Comparison of ENCODE assay signal across 27 cellular contexts in the genomic region with DNA sequence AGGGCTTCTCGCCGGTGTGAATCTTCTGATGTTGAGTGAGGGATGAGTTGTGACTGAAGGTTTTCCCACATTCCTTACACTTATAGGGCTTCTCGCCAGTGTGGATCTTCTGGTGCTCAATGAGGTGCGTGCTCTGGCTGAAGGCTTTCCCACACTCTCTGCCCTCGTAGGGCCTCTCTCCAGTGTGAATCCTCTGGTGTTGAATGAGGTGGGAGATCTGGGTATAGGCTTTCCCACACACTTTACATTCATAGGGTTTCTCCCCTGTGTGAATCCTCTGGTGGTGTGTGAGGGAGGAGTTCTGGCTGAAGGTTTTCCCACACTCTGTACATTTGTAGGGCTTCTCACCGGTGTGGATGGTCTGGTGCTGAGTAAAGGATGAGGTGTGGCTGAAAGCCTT.
"Had no signal": no experiment of that assay in that cellular context is flagged by ENCODE, and none has a peak within 500 bp of the region (broad histone marks: within the 10 kb centered on the region; RNA-seq: fewer than 3 reads in every experiment).

No MANE protein-coding gene starts in this region.

- H3K27ac ChIP-seq: KMS-11, SJSA1 had no signal

- H3K4me3 Mint-ChIP-seq: activated CD4-positive, alpha-beta T cell treated with anti-CD3 and anti-CD28 coated beads, Interleukin-2, amount 10 ng/mL, durations not matched to agents 24 days and 14 days; activated CD8-positive, alpha-beta T cell treated with anti-CD3 and anti-CD28 coated beads, Interleukin-2, amount 10 ng/mL, durations not matched to agents 7 days and 5 days; activated naive CD4-positive, alpha-beta T cell treated with anti-CD3 and anti-CD28 coated beads for 36 hours; activated T-cell treated with anti-CD3 and anti-CD28 coated beads, Interleukin-2, amount 50 U/mL, for 24 hours; brain; T-helper 1 cell treated with Interleukin-12 subunit alpha and Interleukin-12 subunit beta and Interleukin-4 antibody, amounts not matched to agents 30 μg/mL and 1 μg/mL, for 36 hours; T-helper 2 cell treated with Interferon-gamma antibody and Interleukin-4, amounts not matched to agents 5 μg/mL and 100 μg/mL, for 36 hours had no signal

- H3K4me1 Mint-ChIP-seq: activated CD4-positive, alpha-beta T cell treated with anti-CD3 and anti-CD28 coated beads, Interleukin-2, amount 10 ng/mL, durations not matched to agents 24 days and 14 days; brain had no signal

- H3K9ac ChIP-seq: KMS-11, SK-N-SH had no signal

- H3K36me3 ChIP-seq: SJSA1 had no signal

- ATAC-seq: activated CD8-positive, alpha-beta T cell treated with anti-CD3 and anti-CD28 coated beads, Interleukin-2, amount 10 ng/mL, durations not matched to agents 7 days and 5 days; activated naive CD4-positive, alpha-beta T cell treated with anti-CD3 and anti-CD28 coated beads, Interleukin-2, amount 50 U/mL, for 72 hours; Panc1 had no signal

- H3K9me3 ChIP-seq: SK-N-SH had no signal

- H3K27ac Mint-ChIP-seq: activated CD4-positive, alpha-beta T cell treated with anti-CD3 and anti-CD28 coated beads, Interleukin-2, amount 10 ng/mL, durations not matched to agents 24 days and 14 days; activated CD8-positive, alpha-beta T cell treated with anti-CD3 and anti-CD28 coated beads, Interleukin-2, amount 10 ng/mL, durations not matched to agents 7 days and 5 days; activated naive CD4-positive, alpha-beta T cell treated with anti-CD3 and anti-CD28 coated beads for 36 hours; activated naive CD4-positive, alpha-beta T cell treated with anti-CD3 and anti-CD28 coated beads, Interleukin-2, amount 50 U/mL, for 72 hours; activated T-cell treated with anti-CD3 and anti-CD28 coated beads, Interleukin-2, amount 50 U/mL, for 24 hours; activated T-helper 2 cell treated with anti-CD3 and anti-CD28 coated beads, Interferon-gamma antibody, Interleukin-2, Interleukin-4, amounts not matched to agents 10 μg/mL and 5 μg/mL and 100 μg/mL, durations not matched to agents 14 hours and 24 hours and 36 hours; brain; T-helper 1 cell treated with Interleukin-12 subunit alpha and Interleukin-12 subunit beta and Interleukin-4 antibody, amounts not matched to agents 30 μg/mL and 1 μg/mL, for 36 hours; T-helper 2 cell treated with Interferon-gamma antibody and Interleukin-4, amounts not matched to agents 5 μg/mL and 100 μg/mL, for 36 hours had no signal

- H3K9me2 ChIP-seq: SK-N-SH had no signal

- H3K27me3 Mint-ChIP-seq: activated CD4-positive, alpha-beta T cell treated with anti-CD3 and anti-CD28 coated beads, Interleukin-2, amount 10 ng/mL, durations not matched to agents 24 days and 14 days; brain had no signal

- H3K4me2 ChIP-seq: KMS-11, SK-N-SH had no signal

- FAIRE-seq: TTC549 had no signal

- H3K27me3 ChIP-seq: SJSA1 had no signal

- H3K4me3 ChIP-seq: SJSA1 had no signal

- DNase-seq: activated CD4-positive, alpha-beta T cell treated with anti-CD3 and anti-CD28 coated beads, Interleukin-2, amount 10 ng/mL, durations not matched to agents 24 days and 14 days; activated CD4-positive, alpha-beta T cell treated with anti-CD3 and anti-CD28 coated beads, Interleukin-2, amount 50 U/mL, for 48 hours; activated CD8-positive, alpha-beta T cell treated with anti-CD3 and anti-CD28 coated beads, Interleukin-2, amount 10 ng/mL, durations not matched to agents 7 days and 5 days; activated gamma-delta T cell; activated naive CD4-positive, alpha-beta T cell treated with anti-CD3 and anti-CD28 coated beads for 36 hours; activated T-cell treated with anti-CD3 and anti-CD28 coated beads, Interleukin-2, amount 50 U/mL, for 24 hours; anterior cingulate cortex; caudate nucleus; MM.1S; MV-4-11; NCI-H1092; NCI-H1436 treated with DMSO at 0.1 percent for 48 hours; NCI-H1694 treated with DMSO at 0.1 percent for 48 hours; NCI-H2029; NCI-H345; NCI-H524 treated with DMSO at 0.1 percent for 48 hours; SHP77; SK-N-SH had no signal

- H3K4me1 ChIP-seq: SJSA1 had no signal
